In genomic region chr6:133814797-133815196, GRCh38 we compare ENCODE assay signal across 11 cellular contexts.
A peak's percentile ranks its signal among the peaks of the same experiment; 100 is the strongest.
DNase-seq lines count a peak whose midpoint lies in the region; ATAC-seq and TF ChIP-seq lines count a peak whose summit lies in the region.
"Had no signal": no experiment of that assay in that cellular context is flagged by ENCODE, and none has a peak within 500 bp of the region (broad histone marks: within the 10 kb centered on the region; RNA-seq: fewer than 3 reads in every experiment).

No MANE protein-coding gene starts in this region.

- no peak overlapping the region for H3K4me3 Mint-ChIP-seq in activated T-cell treated with anti-CD3 and anti-CD28 coated beads, Interleukin-2, amount 50 U/mL, for 24 hours

- no peak overlapping the region for H3K27ac Mint-ChIP-seq in activated T-cell treated with anti-CD3 and anti-CD28 coated beads, Interleukin-2, amount 50 U/mL, for 24 hours

- intact Hi-C loops in sigmoid colon (cut with DNase I) = no loop called here

- H3K4me1 ChIP-seq in sigmoid colon (peaks cover 0 to 5% (median 0%) of the 10 kb centered on the region in 4 donors), SK-N-SH (ENCODE audit: control insufficient read depth in 1 of 2, insufficient read depth in 2 of 2, low read depth in 1 of 2, low read length in 1 of 2) (no peaks in the 10 kb centered on the region)
- H3K4me1 ChIP-seq: Peyer's patch had no signal

- no peaks in the 10 kb centered on the region for H4K20me1 ChIP-seq in SK-N-SH (ENCODE audit: insufficient read depth)

- H3K27ac ChIP-seq in sigmoid colon (peak overlapping the region in 3 of 4 donors; percentile 20 to 57 (median 38)), SK-N-SH (ENCODE audit: low read depth in 2 of 2, low read length in 1 of 2) (no peak overlapping the region)
- H3K27ac ChIP-seq: neutrophil, Peyer's patch had no signal

- DNase-seq in activated T-cell treated with anti-CD3 and anti-CD28 coated beads, Interleukin-2, amount 50 U/mL, for 48 hours = peak; percentile 18 to 22
- no peak for DNase-seq in activated T-cell treated with anti-CD3 and anti-CD28 coated beads, Interleukin-2, amount 50 U/mL, for 24 hours
- DNase-seq in NB4 (ENCODE audit: low read depth) (peak; percentile 55), epithelial cell of proximal tubule (ENCODE audit: low read depth) (peak; percentile 29), sigmoid colon (peak; percentile 73), SK-N-SH (no peak), DMS153 (lab: John Stamatoyannopoulos, UW) (no peak)
- DNase-seq: kidney, Peyer's patch had no signal

- no peak for ATAC-seq in HG03457 (IDR thresholded peaks at IDR 0.05; ENCODE audit: unreplicated experiment)

- CTCF ChIA-PET in SK-N-SH (lab: Yijun Ruan, JAX) = no interaction called here

- H2AFZ ChIP-seq in SK-N-SH (ENCODE audit: low read depth) = no peak overlapping the region

- no peaks in the 10 kb centered on the region for H3K9me2 ChIP-seq in SK-N-SH

- TF ChIP-seq RAD21 in SK-N-SH (IDR thresholded peaks at IDR 0.05; ENCODE audit: low read length) = no peak

- no peaks in the 10 kb centered on the region for H3K79me2 ChIP-seq in SK-N-SH (ENCODE audit: insufficient read depth)

- no peak overlapping the region for H3K9ac ChIP-seq in SK-N-SH

- H3K4me3 ChIP-seq in NB4 (ENCODE audit: low read depth, low read length) = no peak overlapping the region
- no peak overlapping the region for H3K4me3 ChIP-seq in epithelial cell of proximal tubule (ENCODE audit: low read depth, low read length)
- no peak overlapping the region for H3K4me3 ChIP-seq in sigmoid colon
- no peak overlapping the region for H3K4me3 ChIP-seq in SK-N-SH (ENCODE audit: low read depth in 2 of 2, low read length in 1 of 2)
- H3K4me3 ChIP-seq: Peyer's patch had no signal

- no peaks in the 10 kb centered on the region for H3K36me3 ChIP-seq in sigmoid colon
- H3K36me3 ChIP-seq in SK-N-SH (replicated peaks in 1 of 2; ENCODE audit: control insufficient read depth in 1 of 2, insufficient read depth in 2 of 2, low read length in 1 of 2) = no peaks in the 10 kb centered on the region
- H3K36me3 ChIP-seq: neutrophil, Peyer's patch had no signal

- peaks cover 4% of the 10 kb centered on the region for H3K9me3 Mint-ChIP-seq in activated T-cell treated with anti-CD3 and anti-CD28 coated beads, Interleukin-2, amount 50 U/mL, for 24 hours

- H3K36me3 Mint-ChIP-seq in activated T-cell treated with anti-CD3 and anti-CD28 coated beads, Interleukin-2, amount 50 U/mL, for 24 hours (ENCODE audit: low read depth) = no peaks in the 10 kb centered on the region

- no peak for TF ChIP-seq EP300 in sigmoid colon (IDR thresholded peaks at IDR 0.05)
- TF ChIP-seq EP300 in SK-N-SH (IDR thresholded peaks at IDR 0.05; ENCODE audit: borderline replicate concordance in 1 of 2, low read depth in 1 of 2, low read length in 1 of 2) = no peak

- POLR2A ChIA-PET in SK-N-SH (lab: Yijun Ruan, JAX) = no interaction called here

- peaks cover 9% of the 10 kb centered on the region for H3K4me1 Mint-ChIP-seq in activated T-cell treated with anti-CD3 and anti-CD28 coated beads, Interleukin-2, amount 50 U/mL, for 24 hours (ENCODE audit: low read depth)

- TF ChIP-seq CTCF in NB4 (IDR thresholded peaks at IDR 0.05; ENCODE audit: low read depth, low read length) (no peak), epithelial cell of proximal tubule (conservative IDR thresholded peaks at IDR 0.05; ENCODE audit: low read depth, low read length) (no peak), sigmoid colon (IDR thresholded peaks at IDR 0.05) (no peak), SK-N-SH (IDR thresholded peaks at IDR 0.05) (no peak)

- H3F3A ChIP-seq in SK-N-SH (replicated peaks; ENCODE audit: insufficient read depth) = no peaks in the 10 kb centered on the region

- H3K27me3 ChIP-seq in sigmoid colon (no peaks in the 10 kb centered on the region), SK-N-SH (ENCODE audit: insufficient read depth) (no peaks in the 10 kb centered on the region; the same call in 1 of the 2 replicates)
- H3K27me3 ChIP-seq: neutrophil, Peyer's patch had no signal

- TF ChIP-seq POLR2A in NB4 (IDR thresholded peaks at IDR 0.05; ENCODE audit: extremely low read depth, insufficient read length) (no peak), sigmoid colon (IDR thresholded peaks at IDR 0.05) (no peak)

- no peak overlapping the region for H3K4me2 ChIP-seq in SK-N-SH

- H3K9me3 ChIP-seq in sigmoid colon = peaks cover 0 to 5% (median under 1%) of the 10 kb centered on the region in 4 donors
- no peaks in the 10 kb centered on the region for H3K9me3 ChIP-seq in SK-N-SH
- H3K9me3 ChIP-seq: neutrophil, Peyer's patch had no signal

- H3K27me3 Mint-ChIP-seq in activated T-cell treated with anti-CD3 and anti-CD28 coated beads, Interleukin-2, amount 50 U/mL, for 24 hours = peaks cover 43% of the 10 kb centered on the region

- WGBS in sigmoid colon, 2 donors = 23 to 67% methylated on average over 1 of the region's 1 CpG
- WGBS in SK-N-SH (ENCODE audit: low lambda C conversion rate) = 0% methylated on average over 1 of the region's 1 CpG

TF ChIP-seq in SK-N-SH, 30 proteins besides CTCF, POLR2A, EP300 and RAD21:
- no peak for TF ChIP-seq NRF1 (IDR thresholded peaks at IDR 0.05; ENCODE audit: low read depth, low read length)
- no peak for TF ChIP-seq MEF2A (IDR thresholded peaks at IDR 0.05; ENCODE audit: borderline replicate concordance, low read depth)
- TF ChIP-seq TCF12 (IDR thresholded peaks at IDR 0.05) = no peak
- no peak for TF ChIP-seq YY1 (IDR thresholded peaks at IDR 0.05; ENCODE audit: low read depth)
- no peak for TF ChIP-seq TAF1 (IDR thresholded peaks at IDR 0.05; ENCODE audit: borderline replicate concordance, low read depth, low read length)
- no peak for TF ChIP-seq RXRA (IDR thresholded peaks at IDR 0.05; ENCODE audit: borderline replicate concordance, low read depth)
- TF ChIP-seq, protein P1, sequence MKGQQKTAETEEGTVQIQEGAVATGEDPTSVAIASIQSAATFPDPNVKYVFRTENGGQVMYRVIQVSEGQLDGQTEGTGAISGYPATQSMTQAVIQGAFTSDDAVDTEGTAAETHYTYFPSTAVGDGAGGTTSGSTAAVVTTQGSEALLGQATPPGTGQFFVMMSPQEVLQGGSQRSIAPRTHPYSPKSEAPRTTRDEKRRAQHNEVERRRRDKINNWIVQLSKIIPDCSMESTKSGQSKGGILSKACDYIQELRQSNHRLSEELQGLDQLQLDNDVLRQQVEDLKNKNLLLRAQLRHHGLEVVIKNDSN (IDR thresholded peaks at IDR 0.05; ENCODE audit: borderline replicate concordance, low read depth) = no peak
- TF ChIP-seq GATA2 (CRISPR knock-in tag; IDR thresholded peaks at IDR 0.05) = no peak
- TF ChIP-seq, protein P2, sequence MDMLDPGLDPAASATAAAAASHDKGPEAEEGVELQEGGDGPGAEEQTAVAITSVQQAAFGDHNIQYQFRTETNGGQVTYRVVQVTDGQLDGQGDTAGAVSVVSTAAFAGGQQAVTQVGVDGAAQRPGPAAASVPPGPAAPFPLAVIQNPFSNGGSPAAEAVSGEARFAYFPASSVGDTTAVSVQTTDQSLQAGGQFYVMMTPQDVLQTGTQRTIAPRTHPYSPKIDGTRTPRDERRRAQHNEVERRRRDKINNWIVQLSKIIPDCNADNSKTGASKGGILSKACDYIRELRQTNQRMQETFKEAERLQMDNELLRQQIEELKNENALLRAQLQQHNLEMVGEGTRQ (IDR thresholded peaks at IDR 0.05; ENCODE audit: borderline replicate concordance, low read depth, low read length) = no peak

Comparison
In these comparisons a context has a peak if more than half of its experiments do, and no peak if none do; other contexts are left out.
1. DNase-seq: peak in activated T-cell treated with anti-CD3 and anti-CD28 coated beads, Interleukin-2, amount 50 U/mL, for 48 hours (2 of 2), NB4 (single experiment), epithelial cell of proximal tubule (single experiment) and sigmoid colon (single experiment); none in activated T-cell treated with anti-CD3 and anti-CD28 coated beads, Interleukin-2, amount 50 U/mL, for 24 hours (single experiment), SK-N-SH (single experiment) and DMS153 (single experiment).
2. H3K27ac ChIP-seq: peak in sigmoid colon (3 of 4); none in SK-N-SH (0 of 2).